Comparison of ENCODE assay signal across 23 cellular contexts in genomic region chr2:67724261-67724660, GRCh38.
"Had no signal": no experiment of that assay in that cellular context is flagged by ENCODE, and none has a peak within 500 bp of the region (broad histone marks: within the 10 kb centered on the region; RNA-seq: fewer than 3 reads in every experiment).

No MANE protein-coding gene starts in this region.

- H3K4me1 ChIP-seq: stomach, suprapubic skin, testis, tibial artery, tibial nerve, upper lobe of left lung, upper lobe of right lung, uterus, vagina had no signal

- H3K36me3 ChIP-seq: stomach, suprapubic skin, thoracic aorta, thyroid gland, tibial artery, tibial nerve, transverse colon, upper lobe of left lung, upper lobe of right lung, uterus, vagina had no signal

- H3K4me3 ChIP-seq: stomach, suprapubic skin, testis, thoracic aorta, thyroid gland, tibial artery, tibial nerve, transverse colon, upper lobe of left lung, upper lobe of right lung, uterus, vagina had no signal

- DNase-seq: stimulated activated CD4-positive, alpha-beta T cell treated with anti-CD3 and anti-CD28 coated beads, Interleukin-2, amount 100 ng/mL, for 48 hours; stimulated activated CD4-positive, alpha-beta T cell treated with anti-CD3 and anti-CD28 coated beads, Interleukin-4, amount 100 ng/mL, for 1 hour; stimulated activated CD4-positive, alpha-beta T cell treated with anti-CD3 and anti-CD28 coated beads, Interleukin-4, amount 100 ng/mL, for 24 hours; stimulated activated CD4-positive, alpha-beta T cell treated with anti-CD3 and anti-CD28 coated beads, Interleukin-4, amount 100 ng/mL, for 4 hours; stimulated activated CD8-positive, alpha-beta memory T cell treated with anti-CD3 and anti-CD28 coated beads, Interleukin-4, amount 100 ng/mL, for 48 hours; stimulated activated naive B cell treated with anti-CD40 and anti-IgM and Interleukin-4, amounts not matched to agents 10 μg/mL and 1 μg/mL and 100 μg/mL, for 72 hours; stimulated activated naive CD4-positive, alpha-beta T cell; stimulated activated naive CD4-positive, alpha-beta T cell treated with Interleukin-2 at 50 U/mL for 16 hours; stimulated activated naive CD8-positive, alpha-beta T cell treated with anti-CD3 and anti-CD28 coated beads, Interleukin-15, amount 100 ng/mL, for 72 hours; stimulated activated naive CD8-positive, alpha-beta T cell treated with anti-CD3 and anti-CD28 coated beads, Interleukin-15, Interleukin-2, amounts not matched to agents 100 U/mL and 50 U/mL, for 24 hours; stomach; substantia nigra; testis; thyroid gland; tibial artery; transverse colon; upper lobe of left lung; upper lobe of right lung; uterus had no signal

- H3K9me3 ChIP-seq: suprapubic skin, testis, thoracic aorta, thyroid gland, tibial nerve, transverse colon, upper lobe of right lung, uterus, vagina had no signal

- H3K27me3 ChIP-seq: stomach, suprapubic skin, testis, thyroid gland, tibial artery, tibial nerve, transverse colon, upper lobe of left lung, upper lobe of right lung, uterus, vagina had no signal

- H3K27ac ChIP-seq: stomach, suprapubic skin, testis, thoracic aorta, thyroid gland, tibial artery, tibial nerve, transverse colon, upper lobe of left lung, upper lobe of right lung, uterus, vagina had no signal
